In the genomic region with DNA sequence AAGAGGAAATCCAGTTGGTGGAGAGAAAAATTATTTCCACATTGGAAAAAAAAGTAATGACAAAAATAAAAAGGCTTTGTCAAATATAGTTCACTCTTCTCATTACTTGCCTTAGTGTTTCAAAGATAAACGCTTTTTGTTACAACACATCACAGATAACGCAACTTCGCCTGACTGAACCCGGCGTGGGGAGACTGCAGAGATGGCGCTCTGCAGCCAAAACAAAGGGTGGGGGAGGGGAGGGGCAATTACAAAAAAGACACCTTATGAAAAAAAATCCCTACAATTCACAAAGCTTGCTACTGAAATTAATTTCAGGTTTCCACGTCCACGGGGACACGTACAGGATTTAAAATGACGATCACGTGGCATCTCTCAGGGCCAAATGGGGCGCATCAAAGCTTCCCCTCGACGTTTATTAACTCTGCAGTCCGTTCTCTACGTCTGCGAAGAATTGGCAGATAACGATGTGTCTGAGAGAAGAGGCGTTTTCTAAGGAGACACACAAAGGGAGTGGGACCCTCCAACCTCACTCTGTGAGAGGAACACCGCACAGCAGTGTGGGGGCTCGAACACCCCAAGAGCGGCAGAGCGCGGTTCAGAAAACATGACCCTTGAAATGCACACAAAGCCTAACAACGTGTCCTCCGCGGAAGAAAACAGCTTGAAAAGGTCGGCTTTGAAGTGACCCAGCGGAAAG, we compare ENCODE assay signal across 1 cellular context.
TF ChIP-seq lines count a peak whose summit lies in the region.

No MANE protein-coding gene starts in this region.

TF ChIP-seq in HepG2, 621 proteins besides CTCF, POLR2A, EP300 and RAD21 (continued from another document and continues in another):
- TF ChIP-seq, protein P1, sequence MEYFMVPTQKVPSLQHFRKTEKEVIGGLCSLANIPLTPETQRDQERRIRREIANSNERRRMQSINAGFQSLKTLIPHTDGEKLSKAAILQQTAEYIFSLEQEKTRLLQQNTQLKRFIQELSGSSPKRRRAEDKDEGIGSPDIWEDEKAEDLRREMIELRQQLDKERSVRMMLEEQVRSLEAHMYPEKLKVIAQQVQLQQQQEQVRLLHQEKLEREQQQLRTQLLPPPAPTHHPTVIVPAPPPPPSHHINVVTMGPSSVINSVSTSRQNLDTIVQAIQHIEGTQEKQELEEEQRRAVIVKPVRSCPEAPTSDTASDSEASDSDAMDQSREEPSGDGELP (IDR thresholded peaks at IDR 0.05; ENCODE audit: borderline replicate concordance, low read depth) = 0 out of 2 replicates have a peak, but pooled peaks have one; percentile 7
- TF ChIP-seq ZMYM3 (CRISPR knock-in tag; IDR thresholded peaks at IDR 0.05) = no peak
- no peak for TF ChIP-seq MLX (CRISPR knock-in tag; IDR thresholded peaks at IDR 0.05)
- 0 out of 2 replicates have a peak, but pooled peaks have one; percentile 17 for TF ChIP-seq BRF2 (CRISPR knock-in tag; IDR thresholded peaks at IDR 0.05)
- TF ChIP-seq, protein P2, sequence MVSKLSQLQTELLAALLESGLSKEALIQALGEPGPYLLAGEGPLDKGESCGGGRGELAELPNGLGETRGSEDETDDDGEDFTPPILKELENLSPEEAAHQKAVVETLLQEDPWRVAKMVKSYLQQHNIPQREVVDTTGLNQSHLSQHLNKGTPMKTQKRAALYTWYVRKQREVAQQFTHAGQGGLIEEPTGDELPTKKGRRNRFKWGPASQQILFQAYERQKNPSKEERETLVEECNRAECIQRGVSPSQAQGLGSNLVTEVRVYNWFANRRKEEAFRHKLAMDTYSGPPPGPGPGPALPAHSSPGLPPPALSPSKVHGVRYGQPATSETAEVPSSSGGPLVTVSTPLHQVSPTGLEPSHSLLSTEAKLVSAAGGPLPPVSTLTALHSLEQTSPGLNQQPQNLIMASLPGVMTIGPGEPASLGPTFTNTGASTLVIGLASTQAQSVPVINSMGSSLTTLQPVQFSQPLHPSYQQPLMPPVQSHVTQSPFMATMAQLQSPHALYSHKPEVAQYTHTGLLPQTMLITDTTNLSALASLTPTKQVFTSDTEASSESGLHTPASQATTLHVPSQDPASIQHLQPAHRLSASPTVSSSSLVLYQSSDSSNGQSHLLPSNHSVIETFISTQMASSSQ (IDR thresholded peaks at IDR 0.05; ENCODE audit: low read depth) = no peak
- TF ChIP-seq, protein P2 (CRISPR knock-in tag; IDR thresholded peaks at IDR 0.05; ENCODE audit: borderline replicate concordance) = no peak
- TF ChIP-seq RARA (CRISPR knock-in tag; IDR thresholded peaks at IDR 0.05) = 0 out of 2 replicates have a peak, but pooled peaks have one; percentile 12
- no peak for TF ChIP-seq AFF4 (CRISPR knock-in tag; IDR thresholded peaks at IDR 0.05)
- TF ChIP-seq, protein P3, sequence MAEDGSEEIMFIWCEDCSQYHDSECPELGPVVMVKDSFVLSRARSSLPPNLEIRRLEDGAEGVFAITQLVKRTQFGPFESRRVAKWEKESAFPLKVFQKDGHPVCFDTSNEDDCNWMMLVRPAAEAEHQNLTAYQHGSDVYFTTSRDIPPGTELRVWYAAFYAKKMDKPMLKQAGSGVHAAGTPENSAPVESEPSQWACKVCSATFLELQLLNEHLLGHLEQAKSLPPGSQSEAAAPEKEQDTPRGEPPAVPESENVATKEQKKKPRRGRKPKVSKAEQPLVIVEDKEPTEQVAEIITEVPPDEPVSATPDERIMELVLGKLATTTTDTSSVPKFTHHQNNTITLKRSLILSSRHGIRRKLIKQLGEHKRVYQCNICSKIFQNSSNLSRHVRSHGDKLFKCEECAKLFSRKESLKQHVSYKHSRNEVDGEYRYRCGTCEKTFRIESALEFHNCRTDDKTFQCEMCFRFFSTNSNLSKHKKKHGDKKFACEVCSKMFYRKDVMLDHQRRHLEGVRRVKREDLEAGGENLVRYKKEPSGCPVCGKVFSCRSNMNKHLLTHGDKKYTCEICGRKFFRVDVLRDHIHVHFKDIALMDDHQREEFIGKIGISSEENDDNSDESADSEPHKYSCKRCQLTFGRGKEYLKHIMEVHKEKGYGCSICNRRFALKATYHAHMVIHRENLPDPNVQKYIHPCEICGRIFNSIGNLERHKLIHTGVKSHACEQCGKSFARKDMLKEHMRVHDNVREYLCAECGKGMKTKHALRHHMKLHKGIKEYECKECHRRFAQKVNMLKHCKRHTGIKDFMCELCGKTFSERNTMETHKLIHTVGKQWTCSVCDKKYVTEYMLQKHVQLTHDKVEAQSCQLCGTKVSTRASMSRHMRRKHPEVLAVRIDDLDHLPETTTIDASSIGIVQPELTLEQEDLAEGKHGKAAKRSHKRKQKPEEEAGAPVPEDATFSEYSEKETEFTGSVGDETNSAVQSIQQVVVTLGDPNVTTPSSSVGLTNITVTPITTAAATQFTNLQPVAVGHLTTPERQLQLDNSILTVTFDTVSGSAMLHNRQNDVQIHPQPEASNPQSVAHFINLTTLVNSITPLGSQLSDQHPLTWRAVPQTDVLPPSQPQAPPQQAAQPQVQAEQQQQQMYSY (CRISPR knock-in tag; IDR thresholded peaks at IDR 0.05) = no peak
- 0 out of 2 replicates have a peak, but pooled peaks have one; percentile 4 for TF ChIP-seq HNF4G (IDR thresholded peaks at IDR 0.05; ENCODE audit: borderline replicate concordance, low read depth, low read length)
- TF ChIP-seq HNF4G (CRISPR knock-in tag; IDR thresholded peaks at IDR 0.05; ENCODE audit: borderline replicate concordance, low read depth) = no peak
- TF ChIP-seq MLXIP (CRISPR knock-in tag; IDR thresholded peaks at IDR 0.05; ENCODE audit: borderline replicate concordance) = no peak
- TF ChIP-seq HCFC1 (IDR thresholded peaks at IDR 0.05; ENCODE audit: low read depth, low read length) = no peak
- TF ChIP-seq MYC (CRISPR knock-in tag; IDR thresholded peaks at IDR 0.05; ENCODE audit: borderline replicate concordance) = no peak
- TF ChIP-seq IRF2 (CRISPR knock-in tag; IDR thresholded peaks at IDR 0.05) = no peak
- TF ChIP-seq KLF11 (CRISPR knock-in tag; IDR thresholded peaks at IDR 0.05) = no peak
- TF ChIP-seq ZNF572 (CRISPR knock-in tag; IDR thresholded peaks at IDR 0.05) = peak; percentile 78; the same call in 1 of the 2 replicates
- no peak for TF ChIP-seq PCBP1 (IDR thresholded peaks at IDR 0.05; ENCODE audit: borderline replicate concordance, low read depth, low read length)
- TF ChIP-seq ZNF780A (CRISPR knock-in tag; IDR thresholded peaks at IDR 0.05) = no peak
- TF ChIP-seq, protein P4, sequence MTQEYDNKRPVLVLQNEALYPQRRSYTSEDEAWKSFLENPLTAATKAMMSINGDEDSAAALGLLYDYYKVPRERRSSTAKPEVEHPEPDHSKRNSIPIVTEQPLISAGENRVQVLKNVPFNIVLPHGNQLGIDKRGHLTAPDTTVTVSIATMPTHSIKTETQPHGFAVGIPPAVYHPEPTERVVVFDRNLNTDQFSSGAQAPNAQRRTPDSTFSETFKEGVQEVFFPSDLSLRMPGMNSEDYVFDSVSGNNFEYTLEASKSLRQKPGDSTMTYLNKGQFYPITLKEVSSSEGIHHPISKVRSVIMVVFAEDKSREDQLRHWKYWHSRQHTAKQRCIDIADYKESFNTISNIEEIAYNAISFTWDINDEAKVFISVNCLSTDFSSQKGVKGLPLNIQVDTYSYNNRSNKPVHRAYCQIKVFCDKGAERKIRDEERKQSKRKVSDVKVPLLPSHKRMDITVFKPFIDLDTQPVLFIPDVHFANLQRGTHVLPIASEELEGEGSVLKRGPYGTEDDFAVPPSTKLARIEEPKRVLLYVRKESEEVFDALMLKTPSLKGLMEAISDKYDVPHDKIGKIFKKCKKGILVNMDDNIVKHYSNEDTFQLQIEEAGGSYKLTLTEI (CRISPR knock-in tag; conservative IDR thresholded peaks at IDR 0.05) = no peak
- peak; percentile 45; the same call in 1 of the 2 replicates for TF ChIP-seq ZNF281 (CRISPR knock-in tag; IDR thresholded peaks at IDR 0.05; ENCODE audit: borderline replicate concordance)
